In the genomic region with DNA sequence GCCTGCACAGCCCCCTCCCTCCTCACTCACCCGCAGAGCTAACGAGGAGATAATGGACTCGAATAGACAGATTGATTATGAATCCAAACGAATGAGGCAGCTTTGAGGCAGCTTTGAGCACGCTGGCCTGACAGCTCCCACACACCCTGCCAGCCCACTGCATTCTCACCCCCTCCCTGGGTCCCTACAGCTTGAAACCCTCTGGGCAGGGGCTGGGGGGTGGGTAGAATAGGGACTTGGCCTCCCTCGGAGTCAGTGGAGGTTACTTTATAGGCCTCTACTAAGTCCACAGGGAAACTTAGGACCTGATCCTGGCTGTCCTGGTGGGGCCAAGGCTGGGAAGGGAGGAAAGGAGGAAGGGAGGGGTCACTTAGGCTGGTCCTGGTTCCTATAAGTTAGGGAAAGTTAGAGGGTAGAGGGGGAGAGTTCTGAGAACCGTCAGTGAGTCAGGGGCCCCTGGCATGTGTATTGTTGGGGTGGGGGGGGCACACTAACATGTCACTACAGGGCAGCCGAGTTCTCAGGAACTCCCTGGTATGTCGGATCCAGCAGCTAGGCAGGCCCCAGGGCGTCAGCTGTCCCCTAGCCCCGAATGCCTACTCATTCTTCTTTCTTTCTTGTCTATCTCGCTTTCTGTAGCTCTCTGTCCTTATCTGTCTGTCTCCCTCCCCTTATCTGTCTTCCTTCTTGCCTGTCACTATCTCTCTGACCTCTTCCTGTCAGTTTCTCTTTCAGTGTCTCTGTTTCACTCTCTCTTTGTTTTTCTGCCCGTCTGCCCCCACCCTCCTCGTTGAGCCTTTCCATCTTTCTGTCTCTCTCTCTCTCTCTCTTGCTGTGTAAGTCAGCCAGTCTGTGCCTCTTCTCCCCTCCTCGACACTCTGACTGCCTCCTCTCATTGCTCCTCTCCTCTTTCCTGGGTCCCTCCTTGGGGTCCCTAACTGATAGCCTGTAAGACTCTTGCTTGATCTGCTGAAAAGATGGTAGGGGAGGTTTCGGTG, we compare ENCODE assay signal across 17 cellular contexts. TPM values are rescaled to one million over a fixed set of nuclear protein-coding genes. Genes with fewer than 3 reads are reported as not detected.
DNase-seq lines count a peak whose midpoint lies in the region; ATAC-seq and TF ChIP-seq lines count a peak whose summit lies in the region.
"Had no signal": no experiment of that assay in that cellular context is flagged by ENCODE, and none has a peak within 500 bp of the region (broad histone marks: within the 10 kb centered on the region; RNA-seq: fewer than 3 reads in every experiment).

No MANE protein-coding gene starts in this region.

- H3K9me3 Mint-ChIP-seq in activated T-helper 2 cell treated with anti-CD3 and anti-CD28 coated beads, Interferon-gamma antibody, Interleukin-2, Interleukin-4, amounts not matched to agents 10 μg/mL and 5 μg/mL and 100 μg/mL, durations not matched to agents 14 hours and 24 hours and 36 hours: no peaks in the 10 kb centered on the region
- no peaks in the 10 kb centered on the region for H3K9me3 Mint-ChIP-seq in neural crest cell
- H3K9me3 Mint-ChIP-seq: central memory CD8-positive, alpha-beta T cell; IgD-negative memory B cell had no signal

- peaks cover 61% of the 10 kb centered on the region for H3K36me3 Mint-ChIP-seq in activated T-helper 2 cell treated with anti-CD3 and anti-CD28 coated beads, Interferon-gamma antibody, Interleukin-2, Interleukin-4, amounts not matched to agents 10 μg/mL and 5 μg/mL and 100 μg/mL, durations not matched to agents 14 hours and 24 hours and 36 hours (ENCODE audit: low read depth)
- no peaks in the 10 kb centered on the region for H3K36me3 Mint-ChIP-seq in neural crest cell (ENCODE audit: low read depth)

- DNase-seq in activated CD4-positive, alpha-beta T cell treated with anti-CD3 and anti-CD28 coated beads for 48 hours: peak; percentile 56
- DNase-seq in activated CD4-positive, alpha-beta T cell treated with anti-CD3 and anti-CD28 coated beads for 4 hours: no peak
- DNase-seq in KBM-7 (peak; percentile 37), neural crest cell (ENCODE audit: low read depth, low spot score) (no peak), foreskin melanocyte (no peak), NCI-H1105 treated with DMSO at 0.1 percent for 48 hours (lab: John Stamatoyannopoulos, UW) (no peak)
- DNase-seq in activated T-helper 2 cell treated with anti-CD3 and anti-CD28 coated beads, Interferon-gamma antibody, Interleukin-2, Interleukin-4, amounts not matched to agents 10 μg/mL and 5 μg/mL and 100 μg/mL, durations not matched to agents 14 hours and 24 hours and 36 hours (ENCODE audit: low spot score): peak; percentile 31
- DNase-seq: activated gamma-delta T cell, heart right ventricle, left ventricle myocardium inferior, NCI-H1694 treated with DMSO at 0.1 percent for 48 hours, transverse colon had no signal

- peak overlapping the region; percentile 80 for H3K27ac Mint-ChIP-seq in activated T-helper 2 cell treated with anti-CD3 and anti-CD28 coated beads, Interferon-gamma antibody, Interleukin-2, Interleukin-4, amounts not matched to agents 10 μg/mL and 5 μg/mL and 100 μg/mL, durations not matched to agents 14 hours and 24 hours and 36 hours
- no peak overlapping the region for H3K27ac Mint-ChIP-seq in neural crest cell (ENCODE audit: unreplicated experiment)
- H3K27ac Mint-ChIP-seq: IgD-negative memory B cell had no signal

- H3K4me1 Mint-ChIP-seq in activated T-helper 2 cell treated with anti-CD3 and anti-CD28 coated beads, Interferon-gamma antibody, Interleukin-2, Interleukin-4, amounts not matched to agents 10 μg/mL and 5 μg/mL and 100 μg/mL, durations not matched to agents 14 hours and 24 hours and 36 hours (ENCODE audit: low read depth): peaks cover 67% of the 10 kb centered on the region
- peaks cover 46% of the 10 kb centered on the region for H3K4me1 Mint-ChIP-seq in neural crest cell

- peak overlapping the region; percentile 87 for H3K4me3 Mint-ChIP-seq in activated T-helper 2 cell treated with anti-CD3 and anti-CD28 coated beads, Interferon-gamma antibody, Interleukin-2, Interleukin-4, amounts not matched to agents 10 μg/mL and 5 μg/mL and 100 μg/mL, durations not matched to agents 14 hours and 24 hours and 36 hours (ENCODE audit: low read depth)
- peak overlapping the region; percentile 2 for H3K4me3 Mint-ChIP-seq in neural crest cell

- peaks cover 14% of the 10 kb centered on the region for H3K27me3 Mint-ChIP-seq in activated T-helper 2 cell treated with anti-CD3 and anti-CD28 coated beads, Interferon-gamma antibody, Interleukin-2, Interleukin-4, amounts not matched to agents 10 μg/mL and 5 μg/mL and 100 μg/mL, durations not matched to agents 14 hours and 24 hours and 36 hours (ENCODE audit: low read depth)
- peaks cover 67% of the 10 kb centered on the region for H3K27me3 Mint-ChIP-seq in neural crest cell (ENCODE audit: low read depth)

- intact Hi-C loops in activated T-helper 2 cell treated with anti-CD3 and anti-CD28 coated beads, Interferon-gamma antibody, Interleukin-2, Interleukin-4, amounts not matched to agents 10 μg/mL and 5 μg/mL and 100 μg/mL, durations not matched to agents 14 hours and 24 hours and 36 hours (cut with micrococcal nuclease): loop anchor here (1.0 to 5.0 kb wide), 3 partner anchors 27 to 269 kb away; partner anchors contain the start of gene SH2D2A

- in situ Hi-C loops in KBM-7 (cut with MboI; ENCODE audit: low pct_unique_long_range_greater_than_20kb, low sequenced_read_pairs): no loop called here

- TF ChIP-seq CTCF in neural crest cell (conservative IDR thresholded peaks at IDR 0.05): no peak

- ATAC-seq in HG03097 (IDR thresholded peaks at IDR 0.05; ENCODE audit: low FRiP score, unreplicated experiment): no peak
- ATAC-seq: heart right ventricle had no signal

RNA-seq across cellular contexts. Expression of gene NTRK1, which starts 2.2 kb away (rescaled TPM):
- total RNA-seq in activated T-helper 2 cell treated with anti-CD3 and anti-CD28 coated beads, Interferon-gamma antibody, Interleukin-2, Interleukin-4, amounts not matched to agents 10 μg/mL and 5 μg/mL and 100 μg/mL, durations not matched to agents 14 hours and 24 hours and 36 hours: 252 and 253 TPM in 2 replicates
- 0.21 and 0.27 TPM in 2 replicates for total RNA-seq in neural crest cell

RNA-seq across cellular contexts. Expression of gene INSRR, which starts 4.0 kb away (rescaled TPM):
- 1.1 and 1.4 TPM in 2 replicates for total RNA-seq in activated T-helper 2 cell treated with anti-CD3 and anti-CD28 coated beads, Interferon-gamma antibody, Interleukin-2, Interleukin-4, amounts not matched to agents 10 μg/mL and 5 μg/mL and 100 μg/mL, durations not matched to agents 14 hours and 24 hours and 36 hours
- total RNA-seq in neural crest cell: 0.07 TPM in 1 of 2 replicates, not detected in the other
- total RNA-seq: transverse colon had no signal

RNA-seq across cellular contexts. Expression of gene PEAR1, which starts 30.6 kb away (rescaled TPM):
- 0.55 and 0.80 TPM in 2 replicates for total RNA-seq in activated T-helper 2 cell treated with anti-CD3 and anti-CD28 coated beads, Interferon-gamma antibody, Interleukin-2, Interleukin-4, amounts not matched to agents 10 μg/mL and 5 μg/mL and 100 μg/mL, durations not matched to agents 14 hours and 24 hours and 36 hours
- 6.8 and 6.9 TPM in 2 replicates for total RNA-seq in neural crest cell

RNA-seq across cellular contexts. Expression of gene SH2D2A, which starts 46.3 kb away (rescaled TPM):
- 453 and 474 TPM in 2 replicates for total RNA-seq in activated T-helper 2 cell treated with anti-CD3 and anti-CD28 coated beads, Interferon-gamma antibody, Interleukin-2, Interleukin-4, amounts not matched to agents 10 μg/mL and 5 μg/mL and 100 μg/mL, durations not matched to agents 14 hours and 24 hours and 36 hours
- 1.0 and 1.1 TPM in 2 replicates for total RNA-seq in neural crest cell
- total RNA-seq: skeletal muscle tissue had no signal

RNA-seq across cellular contexts. Expression of gene LRRC71, which starts 57.5 kb away (rescaled TPM):
- total RNA-seq in activated T-helper 2 cell treated with anti-CD3 and anti-CD28 coated beads, Interferon-gamma antibody, Interleukin-2, Interleukin-4, amounts not matched to agents 10 μg/mL and 5 μg/mL and 100 μg/mL, durations not matched to agents 14 hours and 24 hours and 36 hours: not detected in 2 replicates
- not detected in 2 replicates for total RNA-seq in neural crest cell
- total RNA-seq: A673, skeletal muscle tissue had no signal

Comparison
In these comparisons a context has a peak if more than half of its experiments do, and no peak if none do; other contexts are left out.
1. DNase-seq: peak in activated CD4-positive, alpha-beta T cell treated with anti-CD3 and anti-CD28 coated beads for 48 hours (single experiment), KBM-7 (single experiment) and activated T-helper 2 cell treated with anti-CD3 and anti-CD28 coated beads, Interferon-gamma antibody, Interleukin-2, Interleukin-4, amounts not matched to agents 10 μg/mL and 5 μg/mL and 100 μg/mL, durations not matched to agents 14 hours and 24 hours and 36 hours (single experiment); none in activated CD4-positive, alpha-beta T cell treated with anti-CD3 and anti-CD28 coated beads for 4 hours (0 of 2), neural crest cell (single experiment), foreskin melanocyte (single experiment) and NCI-H1105 treated with DMSO at 0.1 percent for 48 hours (single experiment).
2. RNA of gene NTRK1, which starts 2.2 kb away (total RNA-seq): 252 to 253 TPM in activated T-helper 2 cell treated with anti-CD3 and anti-CD28 coated beads, Interferon-gamma antibody, Interleukin-2, Interleukin-4, amounts not matched to agents 10 μg/mL and 5 μg/mL and 100 μg/mL, durations not matched to agents 14 hours and 24 hours and 36 hours; 0.21 to 0.27 TPM in neural crest cell; every median in the first group is over 100 times any median in the second.